ENCODE assay signal across 1 cellular context in genomic region chr5:35198681-35199080, GRCh38.
TF ChIP-seq lines count a peak whose summit lies in the region.

No MANE protein-coding gene starts in this region.

TF ChIP-seq in IMR-90, 13 proteins besides CTCF, POLR2A, EP300 and RAD21 (continued from another document):
- TF ChIP-seq RFX5 (IDR thresholded peaks at IDR 0.05; ENCODE audit: low read depth, low read length) (no peak), CEBPB (IDR thresholded peaks at IDR 0.05; ENCODE audit: low read depth, low read length) (no peak), MAFK (IDR thresholded peaks at IDR 0.05; ENCODE audit: low read depth, low read length) (no peak), SMC3 (IDR thresholded peaks at IDR 0.05; ENCODE audit: low read depth, low read length) (no peak)
